21 cellular contexts compared by ENCODE assay signal in the genomic region with DNA sequence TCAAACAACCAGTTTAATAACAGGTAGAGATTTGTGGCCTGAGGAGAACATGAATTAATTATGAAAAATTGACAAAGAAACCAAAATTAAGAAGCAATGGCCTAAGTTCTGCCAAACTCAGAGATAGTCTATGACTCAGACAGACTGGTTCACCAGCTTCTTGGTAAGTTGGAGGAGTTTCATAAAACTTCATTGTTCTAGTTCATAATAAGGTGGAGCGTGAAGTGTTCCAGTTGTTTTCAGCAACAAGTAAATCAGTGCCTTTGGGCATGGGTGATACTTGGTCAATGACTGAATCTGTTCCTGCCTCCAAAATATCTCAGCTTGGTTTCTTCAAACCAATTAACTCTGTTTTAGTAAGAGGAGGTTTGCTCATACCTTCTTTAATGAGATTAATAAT.
"Had no signal": no experiment of that assay in that cellular context is flagged by ENCODE, and none has a peak within 500 bp of the region (broad histone marks: within the 10 kb centered on the region; RNA-seq: fewer than 3 reads in every experiment).

No MANE protein-coding gene starts in this region.

- H3K9me3 ChIP-seq: right lobe of liver, stomach, testis, upper lobe of right lung had no signal

- ATAC-seq: activated naive CD8-positive, alpha-beta T cell treated with anti-CD3 and anti-CD28 coated beads, Interleukin-2, amount 50 U/mL, for 24 hours; heart left ventricle; naive thymus-derived CD8-positive, alpha-beta T cell; T-helper 17 cell; upper lobe of right lung had no signal

- H3K27me3 ChIP-seq: heart left ventricle, right lobe of liver, stomach, testis, upper lobe of right lung had no signal

- H3K4me3 ChIP-seq: heart left ventricle, right lobe of liver, stomach, testis, upper lobe of right lung had no signal

- DNase-seq: activated CD4-positive, alpha-beta T cell treated with anti-CD3 and anti-CD28 coated beads for 1 hour; activated CD8-positive, alpha-beta memory T cell treated with anti-CD3 and anti-CD28 coated beads for 24 hours; activated CD8-positive, alpha-beta memory T cell treated with anti-CD3 and anti-CD28 coated beads, Interleukin-2, amount 50 U/mL, for 48 hours; activated effector memory CD4-positive, alpha-beta T cell treated with Interleukin-2 at 50 U/mL for 16 hours; activated naive CD4-positive, alpha-beta T cell treated with anti-CD3 and anti-CD28 coated beads, Interleukin-2, amount 10 ng/mL, durations not matched to agents 7 days and 5 days; activated naive CD8-positive, alpha-beta T cell treated with anti-CD3 and anti-CD28 coated beads, Interleukin-2, amount 50 U/mL, for 24 hours; activated T-cell treated with anti-CD3 and anti-CD28 coated beads, Interleukin-2, amount 50 U/mL, for 48 hours; anterior cingulate cortex; cerebellar nuclear complex; cortex of kidney; heart left ventricle; mesenchymal stem cell; naive thymus-derived CD8-positive, alpha-beta T cell; right lobe of liver; small intestine; stimulated activated CD4-positive, alpha-beta T cell treated with anti-CD3 and anti-CD28 coated beads, Interleukin-4, amount 100 ng/mL, for 1 hour; stomach; T-helper 17 cell; testis; upper lobe of right lung; WERI-Rb-1 had no signal

- H3K27ac ChIP-seq: heart left ventricle, testis, upper lobe of right lung, WERI-Rb-1 had no signal

- H3K4me1 ChIP-seq: testis, upper lobe of right lung had no signal

- H3K36me3 ChIP-seq: heart left ventricle, right lobe of liver, stomach, upper lobe of right lung, WERI-Rb-1 had no signal
